ENCODE assay signal across 8 cellular contexts in the genomic region with DNA sequence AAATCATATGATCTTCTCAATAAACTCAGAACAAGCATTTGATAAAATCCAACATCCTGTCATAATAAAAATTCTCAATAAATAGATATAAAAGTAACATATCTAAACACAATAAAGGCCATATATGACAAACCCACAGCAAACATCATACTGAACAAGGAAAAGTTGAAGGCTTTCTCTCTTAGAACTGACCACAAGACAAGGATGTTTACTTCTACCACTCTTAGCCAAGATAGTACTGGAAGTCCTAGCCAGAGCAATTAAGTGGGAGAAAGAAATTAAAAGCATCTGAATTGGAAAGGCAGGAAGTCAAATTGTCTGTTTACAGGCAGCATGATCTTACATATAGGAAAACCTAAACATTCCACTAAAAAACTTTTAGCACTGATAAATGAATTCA.
"Had no signal": no experiment of that assay in that cellular context is flagged by ENCODE, and none has a peak within 500 bp of the region (broad histone marks: within the 10 kb centered on the region; RNA-seq: fewer than 3 reads in every experiment).

No MANE protein-coding gene starts in this region.

- ATAC-seq: GM23338, HCT116, K562 had no signal

- H3K4me3 ChIP-seq: GM23338, HAP-1, K562 had no signal

- DNase-seq: H7, HFFc6, IMR-90, KG1 had no signal
